In genomic region chr6:128164254-128164653, GRCh38 we compare ENCODE assay signal across 30 cellular contexts.
A peak's percentile ranks its signal among the peaks of the same experiment; 100 is the strongest.
DNase-seq lines count a peak whose midpoint lies in the region; ATAC-seq, FAIRE-seq and TF ChIP-seq lines count a peak whose summit lies in the region.
"Had no signal": no experiment of that assay in that cellular context is flagged by ENCODE, and none has a peak within 500 bp of the region (broad histone marks: within the 10 kb centered on the region; RNA-seq: fewer than 3 reads in every experiment).

No MANE protein-coding gene starts in this region.

- H3K4me1 ChIP-seq in HepG2 (ENCODE audit: insufficient read depth, low read length) (no peaks in the 10 kb centered on the region), right lobe of liver (no peaks in the 10 kb centered on the region), HEK293 (ENCODE audit: control insufficient read depth, insufficient read depth, low read length) (no peaks in the 10 kb centered on the region)
- H3K4me1 ChIP-seq: Caco-2 had no signal

- BruUV-seq in HepG2 (replicated peaks; lab: Mats Ljungman, UMichigan) = no TSS peak

- no peak overlapping the region for H3K9ac ChIP-seq in HepG2 (ENCODE audit: insufficient read depth, low read depth, low read length)
- H3K9ac ChIP-seq: BLaER1; BLaER1 treated with 17β-estradiol and CSF1 and Interleukin-3, amounts not matched to agents 10 nM and 100 nM had no signal

- H3K27ac ChIP-seq in HepG2 (ENCODE audit: extremely low read length, insufficient read depth, low read length) = no peak overlapping the region
- H3K27ac ChIP-seq in right lobe of liver = no peak overlapping the region
- H3K27ac ChIP-seq in HEK293 (ENCODE audit: extremely low read depth, low read depth, low read length) = no peak overlapping the region
- H3K27ac ChIP-seq: 22Rv1; A549; BLaER1; BLaER1 treated with 17β-estradiol and CSF1 and Interleukin-3, amounts not matched to agents 10 nM and 100 nM; C4-2B had no signal

- DNase-seq in HepG2 (ENCODE audit: low spot score) (no peak), right lobe of liver (no peak)
- DNase-seq: 8988T; ACHN; AML-193; BE2C; C1 segment of cervical spinal cord; Caco-2; Calu3; CD4-positive, alpha-beta memory T cell; CD4-positive, alpha-beta T cell; CD4-positive, CD25-positive, alpha-beta regulatory T cell; CD8-positive, alpha-beta memory T cell; CD8-positive, alpha-beta T cell; COR-L47; DMS 273 treated with DMSO at 0.1 percent for 48 hours; DMS153; DMS53; DMS79; DMS79 treated with DMSO at 0.1 percent for 48 hours; DND-41; EL had no signal

- WGBS in HepG2 (ENCODE audit: low lambda C conversion rate) = 94% methylated on average over 1 of the region's 1 CpG
- 88% methylated on average over 1 of the region's 1 CpG for WGBS in right lobe of liver (ENCODE audit: insufficient coverage, low coverage, low lambda C conversion rate, missing lambda C conversion rate)

- TF ChIP-seq POLR2A in HepG2 (IDR thresholded peaks at IDR 0.05; ENCODE audit: insufficient read depth in 1 of 2, low read depth in 2 of 2, low read length in 2 of 2) (no peak), right lobe of liver (IDR thresholded peaks at IDR 0.05) (no peak)

- no peak overlapping the region for H3K4me2 ChIP-seq in HepG2 (ENCODE audit: low read depth, low read length)
- H3K4me2 ChIP-seq: A549; BLaER1; BLaER1 treated with 17β-estradiol and CSF1 and Interleukin-3, amounts not matched to agents 10 nM and 100 nM had no signal

- POLR2A ChIA-PET in HepG2 (lab: Yijun Ruan, JAX) (no interaction called here), HEK293 (lab: Yijun Ruan, JAX) (no interaction called here)

- intact Hi-C loops in HepG2 (cut with micrococcal nuclease; ENCODE audit: unreplicated experiment) (no loop called here), right lobe of liver (cut with DNase I) (no loop called here)

- H4K20me1 ChIP-seq in HepG2 (ENCODE audit: insufficient read depth, low read length) = no peaks in the 10 kb centered on the region
- H4K20me1 ChIP-seq: BLaER1; BLaER1 treated with 17β-estradiol and CSF1 and Interleukin-3, amounts not matched to agents 10 nM and 100 nM had no signal

- TF ChIP-seq RAD21 in HepG2 (CRISPR knock-in tag; IDR thresholded peaks at IDR 0.05) = no peak

- H3K9me3 ChIP-seq in HepG2 (ENCODE audit: low read length) (no peaks in the 10 kb centered on the region), right lobe of liver (no peaks in the 10 kb centered on the region), HEK293 (ENCODE audit: control insufficient read depth, insufficient read depth, low read depth, low read length) (no peaks in the 10 kb centered on the region)
- H3K9me3 ChIP-seq: A549; BE2C; BLaER1; BLaER1 treated with 17β-estradiol and CSF1 and Interleukin-3, amounts not matched to agents 10 nM and 100 nM; Caco-2 had no signal

- H3K27me3 ChIP-seq in HepG2 (ENCODE audit: control insufficient read depth in 1 of 2, insufficient read depth in 2 of 2, low read length in 2 of 2) (no peaks in the 10 kb centered on the region), right lobe of liver (no peaks in the 10 kb centered on the region)
- H3K27me3 ChIP-seq: BE2C; BLaER1; BLaER1 treated with 17β-estradiol and CSF1 and Interleukin-3, amounts not matched to agents 10 nM and 100 nM had no signal

- FAIRE-seq in HepG2 (lab: Jason Lieb, UNC) = no peak
- FAIRE-seq: A549, D721Med had no signal

- ATAC-seq in HepG2 (no peak), right lobe of liver (no peak), GM18868 (IDR thresholded peaks at IDR 0.05; ENCODE audit: unreplicated experiment) (no peak)
- ATAC-seq: A549; CD8-positive, alpha-beta T cell had no signal

- TF ChIP-seq CTCF in HepG2 (CRISPR knock-in tag; IDR thresholded peaks at IDR 0.05) (no peak), right lobe of liver (IDR thresholded peaks at IDR 0.05) (no peak), HEK293 (tag by site-specific recombination; IDR thresholded peaks at IDR 0.05) (no peak)

- H2AFZ ChIP-seq in HepG2 (ENCODE audit: low read length) = no peak overlapping the region

- peaks cover 0 to 1% of the 10 kb centered on the region in 2 experiments; a peak in 2 of 5 replicates for H3K36me3 ChIP-seq in HepG2 (replicated peaks in 1 of 2; ENCODE audit: control insufficient read depth in 1 of 2, insufficient read depth in 2 of 2, low read length in 2 of 2)
- no peaks in the 10 kb centered on the region for H3K36me3 ChIP-seq in right lobe of liver
- no peaks in the 10 kb centered on the region for H3K36me3 ChIP-seq in HEK293 (ENCODE audit: control insufficient read depth in 2 of 2, insufficient read depth in 1 of 2, low read length in 2 of 2)
- H3K36me3 ChIP-seq: BE2C; BLaER1 treated with 17β-estradiol and CSF1 and Interleukin-3, amounts not matched to agents 10 nM and 100 nM had no signal

- no peak overlapping the region for H3K4me3 ChIP-seq in HepG2 (replicated peaks in 1 of 3; ENCODE audit: insufficient read depth in 1 of 3, low read depth in 2 of 3, low read length in 3 of 3)
- no peak overlapping the region for H3K4me3 ChIP-seq in right lobe of liver
- no peak overlapping the region for H3K4me3 ChIP-seq in HEK293 (ENCODE audit: low read depth, low read length)
- H3K4me3 ChIP-seq: A549; BLaER1; BLaER1 treated with 17β-estradiol and CSF1 and Interleukin-3, amounts not matched to agents 10 nM and 100 nM had no signal

- CTCF ChIA-PET in HepG2 (lab: Yijun Ruan, JAX; ENCODE audit: low intra/inter-chr PET ratio, low total read pairs) (no interaction called here), HEK293 (lab: Yijun Ruan, JAX) (no interaction called here)

- in situ Hi-C loops in HepG2 (cut with HindIII; ENCODE audit: extremely low pct_ligation_motif_present, low pct_unique_long_range_greater_than_20kb) = no loop called here

- TF ChIP-seq EP300 in HepG2 (IDR thresholded peaks at IDR 0.05; ENCODE audit: low read depth in 2 of 2, low read length in 2 of 2) (no peak), HepG2 (CRISPR knock-in tag; IDR thresholded peaks at IDR 0.05; ENCODE audit: borderline replicate concordance) (no peak)

- no peaks in the 10 kb centered on the region for H3K79me2 ChIP-seq in HepG2 (ENCODE audit: insufficient read depth, low read length)

TF ChIP-seq in HepG2, 621 proteins besides CTCF, POLR2A, EP300 and RAD21:
- TF ChIP-seq ATF7 (IDR thresholded peaks at IDR 0.05) (peak; percentile 58), ATF7 (CRISPR knock-in tag; IDR thresholded peaks at IDR 0.05) (no peak)
- TF ChIP-seq, protein P1, sequence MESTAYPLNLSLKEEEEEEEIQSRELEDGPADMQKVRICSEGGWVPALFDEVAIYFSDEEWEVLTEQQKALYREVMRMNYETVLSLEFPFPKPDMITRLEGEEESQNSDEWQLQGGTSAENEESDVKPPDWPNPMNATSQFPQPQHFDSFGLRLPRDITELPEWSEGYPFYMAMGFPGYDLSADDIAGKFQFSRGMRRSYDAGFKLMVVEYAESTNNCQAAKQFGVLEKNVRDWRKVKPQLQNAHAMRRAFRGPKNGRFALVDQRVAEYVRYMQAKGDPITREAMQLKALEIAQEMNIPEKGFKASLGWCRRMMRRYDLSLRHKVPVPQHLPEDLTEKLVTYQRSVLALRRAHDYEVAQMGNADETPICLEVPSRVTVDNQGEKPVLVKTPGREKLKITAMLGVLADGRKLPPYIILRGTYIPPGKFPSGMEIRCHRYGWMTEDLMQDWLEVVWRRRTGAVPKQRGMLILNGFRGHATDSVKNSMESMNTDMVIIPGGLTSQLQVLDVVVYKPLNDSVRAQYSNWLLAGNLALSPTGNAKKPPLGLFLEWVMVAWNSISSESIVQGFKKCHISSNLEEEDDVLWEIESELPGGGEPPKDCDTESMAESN (CRISPR knock-in tag; conservative IDR thresholded peaks at IDR 0.05) = no peak

TF ChIP-seq in HEK293, 187 proteins besides CTCF, POLR2A, EP300 and RAD21:
- no peak for TF ChIP-seq SCRT2 (tag by site-specific recombination; IDR thresholded peaks at IDR 0.05)
- TF ChIP-seq, protein P2, sequence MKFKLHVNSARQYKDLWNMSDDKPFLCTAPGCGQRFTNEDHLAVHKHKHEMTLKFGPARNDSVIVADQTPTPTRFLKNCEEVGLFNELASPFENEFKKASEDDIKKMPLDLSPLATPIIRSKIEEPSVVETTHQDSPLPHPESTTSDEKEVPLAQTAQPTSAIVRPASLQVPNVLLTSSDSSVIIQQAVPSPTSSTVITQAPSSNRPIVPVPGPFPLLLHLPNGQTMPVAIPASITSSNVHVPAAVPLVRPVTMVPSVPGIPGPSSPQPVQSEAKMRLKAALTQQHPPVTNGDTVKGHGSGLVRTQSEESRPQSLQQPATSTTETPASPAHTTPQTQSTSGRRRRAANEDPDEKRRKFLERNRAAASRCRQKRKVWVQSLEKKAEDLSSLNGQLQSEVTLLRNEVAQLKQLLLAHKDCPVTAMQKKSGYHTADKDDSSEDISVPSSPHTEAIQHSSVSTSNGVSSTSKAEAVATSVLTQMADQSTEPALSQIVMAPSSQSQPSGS (tag by site-specific recombination; IDR thresholded peaks at IDR 0.05; ENCODE audit: low read depth) = peak; percentile 65; the same call in 1 of the 2 replicates
TF ChIP-seq in HEK293: peak in this region for 1.
